11 cellular contexts compared by ENCODE assay signal in the genomic region with DNA sequence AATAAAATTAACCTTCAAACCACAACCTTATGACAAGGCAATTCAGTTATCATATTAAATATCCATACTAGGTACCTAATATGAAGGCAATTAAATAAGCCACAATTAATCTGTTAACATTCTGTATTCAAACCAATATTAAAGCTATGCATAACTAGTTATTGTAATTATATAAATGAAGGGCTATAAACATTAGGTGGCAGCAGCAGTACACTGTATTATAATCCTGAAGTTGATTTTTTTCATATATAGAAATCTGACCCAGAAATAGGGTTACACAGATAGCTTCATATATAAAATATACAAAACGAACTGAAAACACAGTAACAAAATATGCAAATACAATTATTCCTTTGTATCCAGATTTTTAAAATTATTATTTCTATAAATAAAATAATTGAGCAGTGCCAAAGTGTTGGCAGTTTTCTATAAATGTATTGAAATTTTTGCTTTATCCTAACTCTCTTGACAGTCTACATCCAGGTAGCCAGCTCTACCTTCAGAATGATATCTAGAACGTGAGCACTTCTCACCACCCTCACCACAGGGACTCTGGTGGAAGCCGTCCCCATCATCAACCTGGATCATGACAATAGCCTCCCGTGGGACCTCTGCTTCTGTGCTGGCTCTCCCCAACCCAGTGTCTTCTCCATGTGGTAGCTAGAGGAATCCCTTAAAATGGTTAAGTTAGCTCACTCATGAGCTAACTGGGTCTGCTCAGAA.
A peak's percentile ranks its signal among the peaks of the same experiment; 100 is the strongest.
DNase-seq lines count a peak whose midpoint lies in the region; ATAC-seq and TF ChIP-seq lines count a peak whose summit lies in the region.
"Had no signal": no experiment of that assay in that cellular context is flagged by ENCODE, and none has a peak within 500 bp of the region (broad histone marks: within the 10 kb centered on the region; RNA-seq: fewer than 3 reads in every experiment).

No MANE protein-coding gene starts in this region.

- CTCF ChIA-PET in OCI-LY7 (lab: Charles Lee; ENCODE audit: unreplicated experiment), result no interaction called here

- H3K36me3 Mint-ChIP-seq in activated naive CD8-positive, alpha-beta T cell treated with anti-CD3 and anti-CD28 coated beads, Interleukin-2, amount 50 U/mL, for 24 hours (ENCODE audit: low read depth), result no peaks in the 10 kb centered on the region
- H3K36me3 Mint-ChIP-seq in activated naive CD8-positive, alpha-beta T cell treated with anti-CD3 and anti-CD28 coated beads for 36 hours, result peaks cover 4% of the 10 kb centered on the region

- peak overlapping the region; percentile 4 for H3K27ac Mint-ChIP-seq in activated naive CD8-positive, alpha-beta T cell treated with anti-CD3 and anti-CD28 coated beads, Interleukin-2, amount 50 U/mL, for 24 hours
- no peak overlapping the region for H3K27ac Mint-ChIP-seq in activated naive CD8-positive, alpha-beta T cell treated with anti-CD3 and anti-CD28 coated beads for 36 hours

- peaks cover 8% of the 10 kb centered on the region for H3K4me1 ChIP-seq in OCI-LY7 (ENCODE audit: insufficient read depth, low read length, poor library complexity, severe bottlenecking)
- H3K4me1 ChIP-seq in thyroid gland, result peaks cover 21 to 37% of the 10 kb centered on the region in 2 donors

- H3K4me1 Mint-ChIP-seq in activated naive CD8-positive, alpha-beta T cell treated with anti-CD3 and anti-CD28 coated beads, Interleukin-2, amount 50 U/mL, for 24 hours, result peaks cover 72% of the 10 kb centered on the region
- H3K4me1 Mint-ChIP-seq in activated naive CD8-positive, alpha-beta T cell treated with anti-CD3 and anti-CD28 coated beads for 36 hours, result peaks cover 66% of the 10 kb centered on the region

- BruUV-seq in OCI-LY7 (replicated peaks; lab: Mats Ljungman, UMichigan), result no TSS peak

- no peaks in the 10 kb centered on the region for H3K9me2 ChIP-seq in OCI-LY7 (ENCODE audit: insufficient read depth, low read length)

- ATAC-seq in activated naive CD8-positive, alpha-beta T cell treated with anti-CD3 and anti-CD28 coated beads, Interleukin-2, amount 50 U/mL, for 24 hours, result no peak

- peaks cover 21% of the 10 kb centered on the region for H4K20me1 ChIP-seq in OCI-LY7 (ENCODE audit: insufficient read depth, low read length)

- H3K4me3 ChIP-seq in OCI-LY7 (ENCODE audit: low read depth, low read length, poor library complexity, severe bottlenecking) (no peak overlapping the region), thyroid gland (replicated peaks in 1 of 3) (no peak overlapping the region)
- H3K4me3 ChIP-seq: pancreas had no signal

- H3K27ac ChIP-seq in OCI-LY7 (ENCODE audit: low read depth, low read length, poor library complexity, severe bottlenecking) (no peak overlapping the region), thyroid gland (peak overlapping the region in 2 of 3 donors; percentile 13 to 26)
- H3K27ac ChIP-seq: pancreas had no signal

- no peaks in the 10 kb centered on the region for H3K36me3 ChIP-seq in OCI-LY7 (ENCODE audit: insufficient read depth, low read length)
- no peaks in the 10 kb centered on the region for H3K36me3 ChIP-seq in thyroid gland
- H3K36me3 ChIP-seq: pancreas had no signal

- H3K4me2 ChIP-seq in OCI-LY7 (ENCODE audit: low read length), result no peak overlapping the region

- no peaks in the 10 kb centered on the region for H3K27me3 ChIP-seq in thyroid gland
- H3K27me3 ChIP-seq: pancreas had no signal

- intact Hi-C loops in OCI-LY7 (cut with micrococcal nuclease; ENCODE audit: unreplicated experiment) (loop anchor here (5.0 kb wide), 1 partner anchor 456 kb away; no protein-coding TSS in a partner anchor), thyroid gland (cut with DNase I) (no loop called here)

- no peaks in the 10 kb centered on the region for H3K9me3 ChIP-seq in OCI-LY7 (ENCODE audit: low read length)
- no peaks in the 10 kb centered on the region for H3K9me3 ChIP-seq in thyroid gland
- H3K9me3 ChIP-seq: pancreas had no signal

- H2AFZ ChIP-seq in OCI-LY7 (ENCODE audit: low read length), result no peak overlapping the region

- peak; percentile 64 for TF ChIP-seq CTCF in OCI-LY7 (conservative IDR thresholded peaks at IDR 0.05; ENCODE audit: low read length)
- TF ChIP-seq CTCF in thyroid gland (IDR thresholded peaks at IDR 0.05), result peak in 3 of 6 experiments; percentile 25 to 35 (median 31)

- no peak overlapping the region for H3K4me3 Mint-ChIP-seq in activated naive CD8-positive, alpha-beta T cell treated with anti-CD3 and anti-CD28 coated beads, Interleukin-2, amount 50 U/mL, for 24 hours
- no peak overlapping the region for H3K4me3 Mint-ChIP-seq in activated naive CD8-positive, alpha-beta T cell treated with anti-CD3 and anti-CD28 coated beads for 36 hours

- TF ChIP-seq POLR2A in thyroid gland (IDR thresholded peaks at IDR 0.05), result no peak

- no peaks in the 10 kb centered on the region for H3K9me3 Mint-ChIP-seq in activated naive CD8-positive, alpha-beta T cell treated with anti-CD3 and anti-CD28 coated beads, Interleukin-2, amount 50 U/mL, for 24 hours
- no peaks in the 10 kb centered on the region for H3K9me3 Mint-ChIP-seq in activated naive CD8-positive, alpha-beta T cell treated with anti-CD3 and anti-CD28 coated beads for 36 hours

- WGBS in thyroid gland, 2 donors, result 90% methylated on average over 4 of the region's 4 CpGs

- no peak for DNase-seq in activated naive CD8-positive, alpha-beta T cell treated with anti-CD3 and anti-CD28 coated beads, Interleukin-2, amount 50 U/mL, for 24 hours
- no peak for DNase-seq in activated naive CD8-positive, alpha-beta T cell treated with anti-CD3 and anti-CD28 coated beads for 36 hours
- DNase-seq in OCI-LY7 (ENCODE audit: low spot score) (peak; percentile 17), fibroblast of peridontal ligament (ENCODE audit: extremely low read depth) (peak; percentile 31), thyroid gland (no peak), GM19240 (ENCODE audit: insufficient read length, low spot score) (no peak), hypothalamus (lab: John Stamatoyannopoulos, UW) (no peak), CD1c-positive myeloid dendritic cell (ENCODE audit: extremely low spot score) (no peak)
- DNase-seq: activated CD4-positive, alpha-beta T cell treated with anti-CD3 and anti-CD28 coated beads, Interleukin-2, amount 50 U/mL, for 1 hour; COR-L47; pancreas had no signal

- POLR2A ChIA-PET in OCI-LY7 (lab: Charles Lee), result interaction anchor here (0.6 to 1.4 kb wide), 7 partner anchors 9 to 241 kb away, joined by 3 to 5 read pairs (median 3); no protein-coding TSS in a partner anchor

- no peaks in the 10 kb centered on the region for H3K27me3 Mint-ChIP-seq in activated naive CD8-positive, alpha-beta T cell treated with anti-CD3 and anti-CD28 coated beads, Interleukin-2, amount 50 U/mL, for 24 hours
- H3K27me3 Mint-ChIP-seq in activated naive CD8-positive, alpha-beta T cell treated with anti-CD3 and anti-CD28 coated beads for 36 hours, result no peaks in the 10 kb centered on the region

- no peaks in the 10 kb centered on the region for H3K79me2 ChIP-seq in OCI-LY7 (ENCODE audit: insufficient read depth, low read depth, low read length)

Comparison
In these comparisons a context has a peak if more than half of its experiments do, and no peak if none do; other contexts are left out.
1. DNase-seq: peak in OCI-LY7 (single experiment) and fibroblast of peridontal ligament (single experiment); none in activated naive CD8-positive, alpha-beta T cell treated with anti-CD3 and anti-CD28 coated beads, Interleukin-2, amount 50 U/mL, for 24 hours (single experiment), activated naive CD8-positive, alpha-beta T cell treated with anti-CD3 and anti-CD28 coated beads for 36 hours (single experiment), thyroid gland (0 of 2), GM19240 (single experiment), hypothalamus (0 of 51) and CD1c-positive myeloid dendritic cell (single experiment).